11 cellular contexts compared by ENCODE assay signal in genomic region chr11:122229078-122229477, GRCh38.
DNase-seq lines count a peak whose midpoint lies in the region; ATAC-seq and TF ChIP-seq lines count a peak whose summit lies in the region.
"Had no signal": no experiment of that assay in that cellular context is flagged by ENCODE, and none has a peak within 500 bp of the region (broad histone marks: within the 10 kb centered on the region; RNA-seq: fewer than 3 reads in every experiment).

No MANE protein-coding gene starts in this region.

- H3K4me1 ChIP-seq in HUES64 (ENCODE audit: insufficient read depth, low read length), result peaks cover 16% of the 10 kb centered on the region
- no peaks in the 10 kb centered on the region for H3K4me1 ChIP-seq in mesodermal cell (ENCODE audit: control insufficient read depth, insufficient read depth, low read length, poor library complexity, severe bottlenecking)
- peaks cover 17% of the 10 kb centered on the region for H3K4me1 ChIP-seq in vagina
- H3K4me1 ChIP-seq in testis, result peaks cover 4% of the 10 kb centered on the region

- TF ChIP-seq CTCF in endothelial cell (IDR thresholded peaks at IDR 0.05; ENCODE audit: unreplicated experiment) (no peak), vagina (IDR thresholded peaks at IDR 0.05) (no peak), testis (IDR thresholded peaks at IDR 0.05) (no peak)

- no peaks in the 10 kb centered on the region for H3K9me3 ChIP-seq in HUES64 (ENCODE audit: insufficient read depth, low read depth, low read length)
- no peaks in the 10 kb centered on the region for H3K9me3 ChIP-seq in mesodermal cell (ENCODE audit: control insufficient read depth, low read length)
- no peaks in the 10 kb centered on the region for H3K9me3 ChIP-seq in vagina
- no peaks in the 10 kb centered on the region for H3K9me3 ChIP-seq in testis

- H3K9ac ChIP-seq in HUES64 (ENCODE audit: low read depth, low read length), result no peak overlapping the region

- H3K27me3 ChIP-seq in HUES64 (ENCODE audit: insufficient read depth, low read length) (no peaks in the 10 kb centered on the region), vagina (no peaks in the 10 kb centered on the region), testis (no peaks in the 10 kb centered on the region)

- H3K4me3 ChIP-seq in HUES64 (ENCODE audit: low read length), result no peak overlapping the region
- no peak overlapping the region for H3K4me3 ChIP-seq in mesodermal cell (ENCODE audit: extremely low read depth, insufficient read depth, low read length, poor library complexity, severe bottlenecking)
- no peak overlapping the region for H3K4me3 ChIP-seq in vagina
- H3K4me3 ChIP-seq in testis, result no peak overlapping the region
- H3K4me3 ChIP-seq: K562 had no signal

- DNase-seq in endothelial cell (ENCODE audit: low spot score) (no peak), vagina (ENCODE audit: extremely low spot score in 2 of 2) (no peak), hepatic stellate cell (ENCODE audit: low spot score) (no peak), testis (no peak)
- no peak for DNase-seq in activated T-cell treated with anti-CD3 and anti-CD28 coated beads, Interleukin-2, amount 50 U/mL, for 72 hours
- DNase-seq: activated naive CD4-positive, alpha-beta T cell treated with anti-CD3 and anti-CD28 coated beads for 36 hours; NCI-H1694 had no signal

- 68% methylated on average over 2 of the region's 2 CpGs for WGBS in HUES64
- whole genome bisulfite sequencing in mesodermal cell (ENCODE audit: insufficient coverage in 2 of 2), 2 experiments, result 68 to 83% methylated on average over 1 to 2 of the region's 2 CpGs
- WGBS in testis, 2 donors, result 38 to 61% methylated on average over 2 of the region's 2 CpGs

- no peak overlapping the region for H3K27ac Mint-ChIP-seq in endothelial cell (ENCODE audit: unreplicated experiment)
- H3K27ac Mint-ChIP-seq in activated T-cell treated with anti-CD3 and anti-CD28 coated beads, Interleukin-2, amount 50 U/mL, for 72 hours, result no peak overlapping the region
- H3K27ac Mint-ChIP-seq: activated naive CD4-positive, alpha-beta T cell treated with anti-CD3 and anti-CD28 coated beads for 36 hours had no signal

- no peaks in the 10 kb centered on the region for H3K9me3 Mint-ChIP-seq in endothelial cell (ENCODE audit: unreplicated experiment)
- H3K9me3 Mint-ChIP-seq in activated T-cell treated with anti-CD3 and anti-CD28 coated beads, Interleukin-2, amount 50 U/mL, for 72 hours, result no peaks in the 10 kb centered on the region
- H3K9me3 Mint-ChIP-seq: activated naive CD4-positive, alpha-beta T cell treated with anti-CD3 and anti-CD28 coated beads for 36 hours; central memory CD8-positive, alpha-beta T cell had no signal

- no peaks in the 10 kb centered on the region for H3K27me3 Mint-ChIP-seq in endothelial cell (ENCODE audit: unreplicated experiment)
- no peaks in the 10 kb centered on the region for H3K27me3 Mint-ChIP-seq in activated T-cell treated with anti-CD3 and anti-CD28 coated beads, Interleukin-2, amount 50 U/mL, for 72 hours (ENCODE audit: low read depth)
- H3K27me3 Mint-ChIP-seq: central memory CD8-positive, alpha-beta T cell had no signal

- H3K36me3 ChIP-seq in HUES64 (ENCODE audit: insufficient read depth, low read length) (no peaks in the 10 kb centered on the region), mesodermal cell (ENCODE audit: control insufficient read depth, insufficient read depth, low read length) (no peaks in the 10 kb centered on the region), vagina (no peaks in the 10 kb centered on the region), testis (ENCODE audit: low read depth, missing control alignments) (no peaks in the 10 kb centered on the region)

- no peak for ATAC-seq in activated T-cell treated with anti-CD3 and anti-CD28 coated beads, Interleukin-2, amount 50 U/mL, for 72 hours (replicated peaks in 1 of 2)
- ATAC-seq: K562 had no signal

- H3K27ac ChIP-seq in HUES64 (ENCODE audit: low read depth, low read length), result peak overlapping the region; percentile 17; the same call in 1 of the 2 replicates
- peak overlapping the region; percentile 70 for H3K27ac ChIP-seq in mesodermal cell (ENCODE audit: low read depth, low read length, severe bottlenecking)
- H3K27ac ChIP-seq in vagina, result peak overlapping the region; percentile 9
- H3K27ac ChIP-seq in testis, result no peak overlapping the region

- TF ChIP-seq POLR2A in vagina (IDR thresholded peaks at IDR 0.05) (no peak), testis (IDR thresholded peaks at IDR 0.05) (no peak)

- intact Hi-C loops in vagina (cut with DNase I) (no loop called here), testis (cut with DNase I; ENCODE audit: low total_unique reads) (no loop called here)

- peaks cover 5% of the 10 kb centered on the region for H3K4me1 Mint-ChIP-seq in endothelial cell (ENCODE audit: unreplicated experiment)
- H3K4me1 Mint-ChIP-seq in activated T-cell treated with anti-CD3 and anti-CD28 coated beads, Interleukin-2, amount 50 U/mL, for 72 hours (ENCODE audit: low read depth), result no peaks in the 10 kb centered on the region
- H3K4me1 Mint-ChIP-seq: central memory CD8-positive, alpha-beta T cell had no signal

- H3K36me3 Mint-ChIP-seq in endothelial cell (ENCODE audit: low read depth, unreplicated experiment), result no peaks in the 10 kb centered on the region
- no peaks in the 10 kb centered on the region for H3K36me3 Mint-ChIP-seq in activated T-cell treated with anti-CD3 and anti-CD28 coated beads, Interleukin-2, amount 50 U/mL, for 72 hours (ENCODE audit: insufficient read depth in 2 of 2)

- peak overlapping the region; percentile 24 for H3K4me3 Mint-ChIP-seq in endothelial cell (ENCODE audit: unreplicated experiment)
- no peak overlapping the region for H3K4me3 Mint-ChIP-seq in activated T-cell treated with anti-CD3 and anti-CD28 coated beads, Interleukin-2, amount 50 U/mL, for 72 hours
- H3K4me3 Mint-ChIP-seq: activated naive CD4-positive, alpha-beta T cell treated with anti-CD3 and anti-CD28 coated beads for 36 hours; central memory CD8-positive, alpha-beta T cell had no signal

Comparison
In these comparisons a context has a peak if more than half of its experiments do, and no peak if none do; other contexts are left out.
1. H3K27ac ChIP-seq: peak in HUES64 (single experiment), mesodermal cell (single experiment) and vagina (single experiment); none in testis (0 of 2).